ENCODE assay signal across 19 cellular contexts in the genomic region with DNA sequence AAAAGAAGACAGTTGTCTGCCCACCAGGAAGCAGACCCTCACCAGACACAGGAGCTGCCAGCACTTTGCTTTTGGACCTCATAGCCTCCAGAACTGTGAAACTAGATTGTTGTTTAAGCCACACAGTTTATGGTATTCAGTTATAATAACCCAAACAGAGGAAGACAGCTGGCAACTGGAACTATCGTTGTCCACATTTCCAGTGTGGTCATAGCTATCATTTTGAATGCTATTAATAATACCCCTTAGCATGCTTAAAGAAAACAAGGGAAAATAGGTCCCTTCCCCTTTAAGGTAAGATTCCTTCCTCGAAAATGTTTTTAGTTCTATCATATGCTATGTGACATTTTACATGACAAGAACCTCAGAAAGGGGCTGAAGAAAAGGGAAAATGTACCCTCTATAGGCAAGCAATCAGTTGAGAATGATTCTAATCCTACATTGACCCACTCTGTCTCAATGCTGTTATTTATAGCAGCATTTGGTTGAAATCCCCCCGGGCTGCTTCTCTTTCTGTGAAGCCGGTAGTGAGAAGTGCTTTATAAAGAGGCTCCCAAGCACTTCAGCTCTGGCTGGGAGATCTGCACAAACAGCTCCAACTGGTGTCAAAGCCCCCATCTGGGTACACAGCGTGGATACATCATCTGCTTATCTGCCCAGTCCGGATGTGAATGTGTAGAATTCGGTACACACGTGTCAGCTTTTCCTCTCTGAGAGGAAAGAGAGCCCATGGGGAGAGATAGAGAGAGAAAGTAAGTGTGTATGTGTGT.
A peak's percentile ranks its signal among the peaks of the same experiment; 100 is the strongest.
DNase-seq lines count a peak whose midpoint lies in the region; TF ChIP-seq lines count a peak whose summit lies in the region.
"Had no signal": no experiment of that assay in that cellular context is flagged by ENCODE, and none has a peak within 500 bp of the region (broad histone marks: within the 10 kb centered on the region; RNA-seq: fewer than 3 reads in every experiment).

No MANE protein-coding gene starts in this region.

- no peaks in the 10 kb centered on the region for H3K36me3 ChIP-seq in SK-N-MC (ENCODE audit: insufficient read depth, low read length)
- no peaks in the 10 kb centered on the region for H3K36me3 ChIP-seq in effector memory CD4-positive, alpha-beta T cell (ENCODE audit: control insufficient read depth, insufficient read depth, low read length)
- H3K36me3 ChIP-seq: BLaER1 treated with 17β-estradiol and CSF1 and Interleukin-3, amounts not matched to agents 10 nM and 100 nM; breast epithelium; thyroid gland had no signal

- H3K27me3 ChIP-seq in effector memory CD4-positive, alpha-beta T cell (replicated peaks; ENCODE audit: control insufficient read depth, insufficient read depth, low read length, poor library complexity, severe bottlenecking), result no peaks in the 10 kb centered on the region
- H3K27me3 ChIP-seq: BLaER1 treated with 17β-estradiol and CSF1 and Interleukin-3, amounts not matched to agents 10 nM and 100 nM; breast epithelium; foreskin keratinocyte; thyroid gland had no signal

- no peak for TF ChIP-seq CTCF in fibroblast of pulmonary artery (IDR thresholded peaks at IDR 0.05; ENCODE audit: low read length, missing control alignments)

- H3K9me3 ChIP-seq in SK-N-MC (ENCODE audit: low read depth, low read length), result no peaks in the 10 kb centered on the region
- no peaks in the 10 kb centered on the region for H3K9me3 ChIP-seq in effector memory CD4-positive, alpha-beta T cell (ENCODE audit: control insufficient read depth, low read length)
- H3K9me3 ChIP-seq: BLaER1 treated with 17β-estradiol and CSF1 and Interleukin-3, amounts not matched to agents 10 nM and 100 nM; breast epithelium; thyroid gland had no signal

- DNase-seq in NCI-H1436 (lab: John Stamatoyannopoulos, UW) (peak; percentile 48), NCI-H1436 treated with DMSO at 0.1 percent for 48 hours (lab: John Stamatoyannopoulos, UW) (no peak), SK-N-MC (ENCODE audit: low read depth, low spot score) (no peak), fibroblast of pulmonary artery (ENCODE audit: low read depth) (peak; percentile 61), pulmonary artery endothelial cell (ENCODE audit: low read depth, low spot score) (peak; percentile 70), KBM-7 (no peak), NCI-H526 (lab: John Stamatoyannopoulos, UW) (no peak)
- no peak for DNase-seq in effector memory CD4-positive, alpha-beta T cell
- DNase-seq: activated CD4-positive, alpha-beta T cell treated with anti-CD3 and anti-CD28 coated beads for 36 hours; activated T-cell treated with anti-CD3 and anti-CD28 coated beads for 4 hours; effector CD8-positive, alpha-beta T cell; foreskin keratinocyte; Karpas-422; NCI-H1930; SHP77; stimulated activated CD4-positive, alpha-beta T cell treated with anti-CD3 and anti-CD28 coated beads, Interleukin-4, amount 100 ng/mL, for 4 hours; thyroid gland had no signal

- peak overlapping the region; percentile 58 for H3K4me3 ChIP-seq in SK-N-MC
- no peak overlapping the region for H3K4me3 ChIP-seq in fibroblast of pulmonary artery (replicated peaks; ENCODE audit: low read depth, low read length)
- no peak overlapping the region for H3K4me3 ChIP-seq in effector memory CD4-positive, alpha-beta T cell (ENCODE audit: insufficient read depth, low read depth, low read length, poor library complexity, severe bottlenecking)
- H3K4me3 ChIP-seq: BLaER1 treated with 17β-estradiol and CSF1 and Interleukin-3, amounts not matched to agents 10 nM and 100 nM; breast epithelium; thyroid gland had no signal

- in situ Hi-C loops in KBM-7 (cut with MboI; ENCODE audit: low pct_unique_long_range_greater_than_20kb, low sequenced_read_pairs), result no loop called here

- no peaks in the 10 kb centered on the region for H3K4me1 ChIP-seq in effector memory CD4-positive, alpha-beta T cell (ENCODE audit: control insufficient read depth, insufficient read depth, low read length, poor library complexity, severe bottlenecking)
- H3K4me1 ChIP-seq: breast epithelium, foreskin keratinocyte, thyroid gland had no signal

- H3K9ac ChIP-seq in SK-N-MC (ENCODE audit: insufficient read length), result no peak overlapping the region
- H3K9ac ChIP-seq: BLaER1 treated with 17β-estradiol and CSF1 and Interleukin-3, amounts not matched to agents 10 nM and 100 nM had no signal

- peak overlapping the region; percentile 37; the same call in 1 of the 2 replicates for H3K27ac ChIP-seq in SK-N-MC
- no peak overlapping the region for H3K27ac ChIP-seq in effector memory CD4-positive, alpha-beta T cell (ENCODE audit: insufficient read depth, low read length, poor library complexity, severe bottlenecking)
- H3K27ac ChIP-seq: BLaER1 treated with 17β-estradiol and CSF1 and Interleukin-3, amounts not matched to agents 10 nM and 100 nM; breast epithelium; foreskin keratinocyte; thyroid gland had no signal

Comparison
In these comparisons a context has a peak if more than half of its experiments do, and no peak if none do; other contexts are left out.
1. DNase-seq: peak in NCI-H1436 (single experiment), fibroblast of pulmonary artery (single experiment) and pulmonary artery endothelial cell (single experiment); none in NCI-H1436 treated with DMSO at 0.1 percent for 48 hours (single experiment), SK-N-MC (single experiment), effector memory CD4-positive, alpha-beta T cell (0 of 3), KBM-7 (single experiment) and NCI-H526 (0 of 2).